In the genomic region with DNA sequence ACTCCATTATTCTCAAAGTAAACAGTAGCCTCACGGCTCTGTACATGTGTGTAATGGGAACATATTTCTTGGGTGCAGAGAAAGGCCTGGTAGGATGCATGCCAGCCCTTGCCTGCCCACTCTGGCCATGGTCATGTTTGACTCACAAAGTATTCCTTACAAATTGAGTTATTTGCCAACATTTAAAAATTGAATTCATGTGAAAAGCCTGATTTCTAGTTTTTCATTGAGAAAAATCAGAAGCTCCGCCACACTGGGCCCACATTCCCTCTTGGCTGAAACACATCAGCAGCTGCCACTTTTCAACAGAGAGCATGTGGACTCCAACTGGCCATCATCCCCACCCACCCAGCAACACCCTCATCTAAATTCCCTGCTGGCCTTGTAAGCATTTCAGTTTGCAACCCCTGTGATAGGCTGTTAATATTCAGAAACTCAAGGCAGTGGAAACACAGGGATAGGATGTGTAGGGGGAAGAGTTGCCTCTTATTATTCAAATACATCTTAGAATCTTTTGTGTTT, we compare ENCODE assay signal across 22 cellular contexts.
"Had no signal": no experiment of that assay in that cellular context is flagged by ENCODE, and none has a peak within 500 bp of the region (broad histone marks: within the 10 kb centered on the region; RNA-seq: fewer than 3 reads in every experiment).

No MANE protein-coding gene starts in this region.

- H3K9me3 ChIP-seq: gastroesophageal sphincter, left ventricle myocardium inferior, prostate gland, right lobe of liver, stomach, testis, upper lobe of left lung had no signal

- H3K36me3 Mint-ChIP-seq: activated naive CD8-positive, alpha-beta T cell treated with anti-CD3 and anti-CD28 coated beads for 36 hours; memory B cell; natural killer cell had no signal

- H3K4me3 Mint-ChIP-seq: activated CD4-positive, alpha-beta memory T cell treated with anti-CD3 and anti-CD28 coated beads, Interleukin-2, amount 10 ng/mL, durations not matched to agents 7 days and 5 days; activated naive CD8-positive, alpha-beta T cell treated with anti-CD3 and anti-CD28 coated beads for 36 hours; activated T-cell treated with anti-CD3 and anti-CD28 coated beads, Interleukin-2, amount 50 U/mL, for 4 hours; memory B cell; natural killer cell had no signal

- H3K4me1 ChIP-seq: prostate gland, right lobe of liver had no signal

- H3K27ac ChIP-seq: brain microvascular endothelial cell, epithelial cell of prostate, gastroesophageal sphincter, prostate gland, right lobe of liver, stomach, testis, upper lobe of left lung had no signal

- ATAC-seq: activated T-cell treated with anti-CD3 and anti-CD28 coated beads, Interleukin-2, amount 50 U/mL, for 4 hours; gastroesophageal sphincter; natural killer cell; right lobe of liver had no signal

- H3K36me3 ChIP-seq: brain microvascular endothelial cell, gastroesophageal sphincter, left ventricle myocardium inferior, prostate gland, right lobe of liver, stomach, upper lobe of left lung had no signal

- H3K27me3 Mint-ChIP-seq: activated CD4-positive, alpha-beta memory T cell treated with anti-CD3 and anti-CD28 coated beads, Interleukin-2, amount 10 ng/mL, durations not matched to agents 7 days and 5 days; activated naive CD8-positive, alpha-beta T cell treated with anti-CD3 and anti-CD28 coated beads for 36 hours had no signal

- H3K27ac Mint-ChIP-seq: activated CD4-positive, alpha-beta memory T cell treated with anti-CD3 and anti-CD28 coated beads, Interleukin-2, amount 10 ng/mL, durations not matched to agents 7 days and 5 days; activated naive CD8-positive, alpha-beta T cell treated with anti-CD3 and anti-CD28 coated beads for 36 hours; memory B cell; natural killer cell had no signal

- H3K9me3 Mint-ChIP-seq: activated CD4-positive, alpha-beta memory T cell treated with anti-CD3 and anti-CD28 coated beads, Interleukin-2, amount 10 ng/mL, durations not matched to agents 7 days and 5 days; activated naive CD8-positive, alpha-beta T cell treated with anti-CD3 and anti-CD28 coated beads for 36 hours; activated T-cell treated with anti-CD3 and anti-CD28 coated beads, Interleukin-2, amount 50 U/mL, for 4 hours; memory B cell; natural killer cell had no signal

- H3K4me3 ChIP-seq: gastroesophageal sphincter, left ventricle myocardium inferior, prostate gland, right lobe of liver, stomach, testis, upper lobe of left lung had no signal

- H3K27me3 ChIP-seq: gastroesophageal sphincter, right lobe of liver, stomach, testis, upper lobe of left lung had no signal

- H3K4me1 Mint-ChIP-seq: memory B cell had no signal

- DNase-seq: activated CD4-positive, alpha-beta memory T cell treated with anti-CD3 and anti-CD28 coated beads, Interleukin-2, amount 10 ng/mL, durations not matched to agents 7 days and 5 days; activated CD4-positive, alpha-beta T cell treated with anti-CD3 and anti-CD28 coated beads for 4 hours; activated gamma-delta T cell; activated naive CD8-positive, alpha-beta T cell treated with anti-CD3 and anti-CD28 coated beads for 36 hours; activated T-cell treated with anti-CD3 and anti-CD28 coated beads, Interleukin-2, amount 50 U/mL, for 4 hours; brain microvascular endothelial cell; cerebellar nuclear complex; effector memory CD4-positive, alpha-beta T cell; kidney; left ventricle myocardium inferior; natural killer cell; nucleus accumbens; right lobe of liver; stimulated activated CD4-positive, alpha-beta T cell treated with anti-CD3 and anti-CD28 coated beads, Interleukin-12 subunit alpha, Interleukin-12 subunit beta, amount 100 ng/mL, for 4 hours; stimulated activated CD4-positive, alpha-beta T cell treated with anti-CD3 and anti-CD28 coated beads, Interleukin-2, amount 100 ng/mL, for 24 hours; stomach; testis; upper lobe of left lung had no signal
